8 cellular contexts compared by ENCODE assay signal in the genomic region with DNA sequence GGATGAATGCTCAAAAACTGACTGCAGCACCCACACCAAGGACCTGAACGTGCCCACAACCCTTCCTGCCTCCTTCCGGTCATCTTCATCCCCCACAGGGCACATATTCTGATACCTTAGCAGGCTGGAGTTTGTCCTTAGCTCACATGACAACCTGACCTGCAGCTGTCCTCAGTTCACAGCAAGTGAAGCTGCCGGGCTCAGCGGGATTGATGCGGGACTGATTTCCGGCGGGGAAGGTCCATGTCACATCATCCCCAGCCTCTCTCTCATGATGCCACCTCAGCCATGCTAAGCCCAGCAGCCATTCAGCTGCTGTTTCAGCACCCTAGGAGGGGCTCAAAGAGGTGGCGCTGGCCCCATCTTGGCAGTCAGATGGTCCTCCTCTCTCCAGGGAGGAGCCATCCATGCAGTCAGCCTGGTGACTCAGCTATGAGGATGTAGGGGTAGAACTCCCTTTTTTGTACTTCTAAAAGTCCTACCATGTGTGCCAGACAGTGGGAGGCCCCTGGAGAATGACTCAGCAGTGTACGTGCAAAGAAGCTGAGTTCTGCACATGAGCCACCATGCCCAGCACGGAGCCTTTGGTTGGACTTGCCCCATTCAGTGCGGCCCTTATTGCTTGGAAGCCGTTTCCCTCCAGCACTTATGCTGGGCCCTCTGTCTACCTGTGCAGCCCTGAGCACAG. TPM values are rescaled to one million over a fixed set of nuclear protein-coding genes. Genes with fewer than 3 reads are reported as not detected.
DNase-seq lines count a peak whose midpoint lies in the region; ATAC-seq and TF ChIP-seq lines count a peak whose summit lies in the region.

No MANE protein-coding gene starts in this region.

- peak overlapping the region; percentile 97 for H2BK15ac ChIP-seq in IMR-90 (ENCODE audit: low read depth, low read length)

- POLR2A ChIA-PET in AG04450 (lab: Yijun Ruan, JAX) = interaction anchor here (1.2 to 1.9 kb wide), 3 partner anchors 10 to 24 kb away, joined by 3 to 6 read pairs (median 5); a partner anchor contains a TSS
- POLR2A ChIA-PET in IMR-90 (lab: Charles Lee; ENCODE audit: unreplicated experiment) = no interaction called here

- in situ Hi-C loops in IMR-90 (cut with MboI; ENCODE audit: low sequenced_read_pairs) = no loop called here

- no peaks in the 10 kb centered on the region for H4K20me1 ChIP-seq in IMR-90 (ENCODE audit: insufficient read depth, low read length)

- dilution Hi-C loops in IMR-90 (cut with HindIII; ENCODE audit: low sequenced_read_pairs, unreplicated experiment) = no loop called here

- H3K4me1 ChIP-seq in IMR-90 (ENCODE audit: control insufficient read depth, insufficient read depth, low read length) (peaks cover 36% of the 10 kb centered on the region), mucosa of descending colon (ENCODE audit: low read depth) (peaks cover 29% of the 10 kb centered on the region), ovary (ENCODE audit: insufficient read depth) (no peaks in the 10 kb centered on the region)

- H3K4me3 ChIP-seq in AG04450 (ENCODE audit: low read depth, low read length) (no peak overlapping the region), IMR-90 (ENCODE audit: insufficient read depth, low read depth, low read length) (no peak overlapping the region), mucosa of descending colon (no peak overlapping the region), ovary (no peak overlapping the region)

- H3K27ac Mint-ChIP-seq in brain = peak overlapping the region; percentile 6 to 89 (median 64)

- peak overlapping the region; percentile 93 for H3K23ac ChIP-seq in IMR-90 (ENCODE audit: low read depth, low read length)

- no TSS peak for BruUV-seq in IMR-90 (replicated peaks; lab: Mats Ljungman, UMichigan)

- peak overlapping the region; percentile 99 for H2BK120ac ChIP-seq in IMR-90 (ENCODE audit: low read depth, low read length)

- H3K4me2 ChIP-seq in IMR-90 (ENCODE audit: low read depth, low read length) = peak overlapping the region; percentile 14; the same call in 1 of the 2 replicates

- H2BK20ac ChIP-seq in IMR-90 (ENCODE audit: low read depth, low read length) = peak overlapping the region; percentile 97

- peak overlapping the region; percentile 96 for H2AK9ac ChIP-seq in IMR-90 (replicated peaks; ENCODE audit: low read depth, low read length, poor library complexity)

- H3K56ac ChIP-seq in IMR-90 (ENCODE audit: extremely low read depth, insufficient read depth, low read length) = peak overlapping the region; percentile 45; the same call in 1 of the 2 replicates

- peaks cover 11 to 13% of the 10 kb centered on the region in 2 experiments; a peak in 3 of 4 replicates for H3K79me1 ChIP-seq in IMR-90 (ENCODE audit: low read depth in 1 of 2, low read length in 2 of 2)

- H3K9me3 Mint-ChIP-seq in brain = no peaks in the 10 kb centered on the region

- no peak for TF ChIP-seq EP300 in ovary (IDR thresholded peaks at IDR 0.05)

- intact Hi-C loops in IMR-90 (cut with micrococcal nuclease) = no loop called here
- intact Hi-C loops in mucosa of descending colon (cut with DNase I, micrococcal nuclease) = no loop called here
- intact Hi-C loops in ovary (cut with DNase I) = no loop called here

- peak overlapping the region; percentile 99 for H2BK5ac ChIP-seq in IMR-90 (ENCODE audit: low read depth, low read length, poor library complexity, severe bottlenecking)

- H3K27me3 Mint-ChIP-seq in brain = no peaks in the 10 kb centered on the region

- peak overlapping the region; percentile 98 for H3K14ac ChIP-seq in IMR-90 (replicated peaks; ENCODE audit: low read depth, low read length)

- peak overlapping the region; percentile 32; the same call in 1 of the 2 replicates for H3K9ac ChIP-seq in IMR-90 (ENCODE audit: low read depth, low read length)

- TF ChIP-seq RAD21 in IMR-90 (IDR thresholded peaks at IDR 0.05; ENCODE audit: low read length) = no peak

- H3K36me3 ChIP-seq in IMR-90 (ENCODE audit: control insufficient read depth, insufficient read depth, low read length) (no peaks in the 10 kb centered on the region), mucosa of descending colon (ENCODE audit: low read depth) (no peaks in the 10 kb centered on the region), ovary (no peaks in the 10 kb centered on the region)

- TF ChIP-seq POLR2A in IMR-90 (IDR thresholded peaks at IDR 0.05; ENCODE audit: low read depth, low read length) (no peak), ovary (IDR thresholded peaks at IDR 0.05) (no peak)

- H4K8ac ChIP-seq in IMR-90 (ENCODE audit: low read depth in 2 of 2, low read length in 2 of 2) = peak overlapping the region; percentile 96 to 97

- 54% methylated on average over 7 of the region's 12 CpGs; no CpG with 5 or more reads in 1 of the 2 experiments for WGBS in IMR-90 (ENCODE audit: extremely low coverage in 2 of 2, insufficient read length in 1 of 2), 2 experiments
- 67 to 69% (median 67%) methylated on average over 12 of the region's 12 CpGs for WGBS in ovary, 3 donors

- peak; percentile 86 for DNase-seq in AG04450 (ENCODE audit: low read depth, low spot score)
- DNase-seq in IMR-90 = peak; percentile 98
- peak in 1 of 3 donors; percentile 56 for DNase-seq in mucosa of descending colon
- no peak for DNase-seq in ovary
- no peak for DNase-seq in NCI-H187 (lab: John Stamatoyannopoulos, UW)
- DNase-seq in NCI-H82 (lab: John Stamatoyannopoulos, UW) = no peak

- peak overlapping the region; percentile 98 for H4K5ac ChIP-seq in IMR-90 (ENCODE audit: low read depth, low read length)

- TF ChIP-seq CTCF in AG04450 (IDR thresholded peaks at IDR 0.05; ENCODE audit: low read depth, low read length) (no peak; the same call in 1 of the 2 replicates), IMR-90 (conservative IDR thresholded peaks at IDR 0.05; ENCODE audit: low read depth, low read length) (no peak), brain (conservative IDR thresholded peaks at IDR 0.05) (no peak), mucosa of descending colon (IDR thresholded peaks at IDR 0.05) (no peak), ovary (IDR thresholded peaks at IDR 0.05) (no peak)

- peak overlapping the region; percentile 97 for H3K18ac ChIP-seq in IMR-90 (ENCODE audit: low read depth, low read length)

- no peaks in the 10 kb centered on the region for H3K36me3 Mint-ChIP-seq in brain

- CTCF ChIA-PET in AG04450 (lab: Charles Lee) = interaction anchor here (1.4 to 1.5 kb wide), 2 partner anchors 8 to 83 kb away, joined by 3 to 4 read pairs; no protein-coding TSS in a partner anchor
- CTCF ChIA-PET in IMR-90 (lab: Yijun Ruan, JAX) = interaction anchor here (0.6 to 0.9 kb wide), 2 partner anchors 14 to 159 kb away, joined by 3 read pairs; no protein-coding TSS in a partner anchor

- peaks cover 59% of the 10 kb centered on the region for H3K4me1 Mint-ChIP-seq in brain

- peak overlapping the region; percentile 98 for H2AK5ac ChIP-seq in IMR-90 (ENCODE audit: low read depth, low read length)

- H3K27me3 ChIP-seq in AG04450 (ENCODE audit: control insufficient read depth, insufficient read depth, low read length) (no peaks in the 10 kb centered on the region), IMR-90 (ENCODE audit: control insufficient read depth, insufficient read depth, low read length) (no peaks in the 10 kb centered on the region), ovary (no peaks in the 10 kb centered on the region)

- peak overlapping the region; percentile 98 for H3K4ac ChIP-seq in IMR-90 (ENCODE audit: low read depth, low read length)

- ATAC-seq in IMR-90 (ENCODE audit: low read depth) = peak; percentile 89
- ATAC-seq in mucosa of descending colon = peak; percentile 37
- ATAC-seq in GM18870 (IDR thresholded peaks at IDR 0.05; ENCODE audit: unreplicated experiment) = no peak

- peak overlapping the region; percentile 94 for H2AFZ ChIP-seq in IMR-90 (replicated peaks; ENCODE audit: low read length, poor library complexity)

- peaks cover 30% of the 10 kb centered on the region for H3K9me1 ChIP-seq in IMR-90 (ENCODE audit: insufficient read depth, low read length)

- H4K91ac ChIP-seq in IMR-90 (ENCODE audit: insufficient read depth, low read depth, low read length) = peak overlapping the region; percentile 99

- no peak overlapping the region for H3K4me3 Mint-ChIP-seq in brain

- H3K27ac ChIP-seq in AG04450 (ENCODE audit: low read depth, low read length) (peak overlapping the region; percentile 86), IMR-90 (ENCODE audit: insufficient read depth, low read length) (peak overlapping the region; percentile 86), ovary (no peak overlapping the region)

- no peaks in the 10 kb centered on the region; the same call in 1 of the 2 replicates for H3K9me3 ChIP-seq in AG04450 (ENCODE audit: control insufficient read depth, insufficient read depth, low read length)
- no peaks in the 10 kb centered on the region for H3K9me3 ChIP-seq in IMR-90 (ENCODE audit: control insufficient read depth, insufficient read depth, low read length)
- H3K9me3 ChIP-seq in mucosa of descending colon = no peaks in the 10 kb centered on the region
- H3K9me3 ChIP-seq in ovary = no peaks in the 10 kb centered on the region

TF ChIP-seq in IMR-90, 13 proteins besides CTCF, POLR2A, EP300 and RAD21 (continues in another document):
- TF ChIP-seq RCOR1 (IDR thresholded peaks at IDR 0.05; ENCODE audit: insufficient replicate concordance, low read length) = peak; percentile 26
- TF ChIP-seq MXI1 (IDR thresholded peaks at IDR 0.05; ENCODE audit: borderline replicate concordance, low read depth, low read length) = peak; percentile 61; the same call in 1 of the 2 replicates
- peak; percentile 96 for TF ChIP-seq NFE2L2 (IDR thresholded peaks at IDR 0.05; ENCODE audit: low read depth, low read length)
- TF ChIP-seq BHLHE40 (IDR thresholded peaks at IDR 0.05; ENCODE audit: low read depth, low read length) = peak; percentile 81
- TF ChIP-seq FOS (IDR thresholded peaks at IDR 0.05; ENCODE audit: low read depth, low read length) = peak; percentile 86
- TF ChIP-seq MAFK (IDR thresholded peaks at IDR 0.05; ENCODE audit: low read depth, low read length) = peak; percentile 67
- no peak for TF ChIP-seq CHD1 (IDR thresholded peaks at IDR 0.05; ENCODE audit: low read depth, low read length)

RNA-seq across cellular contexts. Expression of a gene that starts 9.5 kb away (rescaled TPM):
- polyA plus RNA-seq in AG04450 (2011; rRNA removed) (55.5 and 61.4 TPM in 2 replicates), IMR-90 (2012; rRNA removed) (52.6 and 55.2 TPM in 2 replicates), brain (ENCODE audit: insufficient read depth, low read depth, low replicate concordance) (0.68 TPM), ovary (1 to 10 TPM in 1 of 2 donors, under 1 TPM in 1; 0.16 to 4.6 TPM)
- polyA minus RNA-seq in AG04450 (2011; rRNA and poly(A)+ RNA removed) = 29.4 and 34.4 TPM in 2 replicates
- total RNA-seq in IMR-90 (2012; rRNA removed) (33.7 and 36.4 TPM in 2 replicates), mucosa of descending colon (100 to 1,000 TPM; 141 to 645 (median 213) TPM), ovary (10 to 100 TPM in 1 of 7 donors, 1 to 10 TPM in 4, under 1 TPM in 1, not detected in 1; 0.61 to 10.5 (median 3.5) TPM)
- 26.4 and 51.5 TPM in 2 replicates for polyA plus RNA-seq in IMR-90 (2012; cell fraction: cytosol; rRNA removed)
- 19.3 and 34.7 TPM in 2 replicates for polyA plus RNA-seq in IMR-90 (2012; cell fraction: nucleus; rRNA removed; ENCODE audit: low replicate concordance)

Comparison
In these comparisons a context has a peak if more than half of its experiments do, and no peak if none do; other contexts are left out.
1. DNase-seq: peak in AG04450 (single experiment) and IMR-90 (single experiment); none in ovary (0 of 5), NCI-H187 (0 of 2) and NCI-H82 (single experiment).
2. H3K27ac ChIP-seq: peak in AG04450 (single experiment) and IMR-90 (single experiment); none in ovary (0 of 2).